Comparison of ENCODE assay signal across 16 cellular contexts in genomic region chr7:145313601-145314000, GRCh38.
DNase-seq lines count a peak whose midpoint lies in the region.
"Had no signal": no experiment of that assay in that cellular context is flagged by ENCODE, and none has a peak within 500 bp of the region (broad histone marks: within the 10 kb centered on the region; RNA-seq: fewer than 3 reads in every experiment).

No MANE protein-coding gene starts in this region.

- DNase-seq in NCI-H2227 (lab: John Stamatoyannopoulos, UW; ENCODE audit: unreplicated experiment) (peak; percentile 21), NCI-H2227 treated with DMSO at 0.1 percent for 48 hours (lab: John Stamatoyannopoulos, UW) (no peak), astrocyte of the hippocampus (ENCODE audit: low read depth, low spot score) (peak; percentile 3), fibroblast of gingiva (ENCODE audit: low read depth) (peak; percentile 91), cerebellar nuclear complex (lab: John Stamatoyannopoulos, UW) (no peak), NOMO-1 (lab: John Stamatoyannopoulos, UW; ENCODE audit: unreplicated experiment in 2 of 2) (no peak), amniotic stem cell (lab: John Stamatoyannopoulos, UW) (no peak)
- DNase-seq: AML-193; Caco-2; CD4-positive, alpha-beta T cell; DMS153; DMS79; GF-D8; GOT3; H7; HFFc6 had no signal

Comparison
In these comparisons a context has a peak if more than half of its experiments do, and no peak if none do; other contexts are left out.
1. DNase-seq: peak in NCI-H2227 (single experiment), astrocyte of the hippocampus (single experiment) and fibroblast of gingiva (single experiment); none in NCI-H2227 treated with DMSO at 0.1 percent for 48 hours (single experiment), cerebellar nuclear complex (0 of 2), NOMO-1 (0 of 2) and amniotic stem cell (single experiment).